In genomic region chr3:183586477-183586876, GRCh38 we compare ENCODE assay signal across 21 cellular contexts.
A peak's percentile ranks its signal among the peaks of the same experiment; 100 is the strongest.
DNase-seq lines count a peak whose midpoint lies in the region; ATAC-seq lines count a peak whose summit lies in the region.
"Had no signal": no experiment of that assay in that cellular context is flagged by ENCODE, and none has a peak within 500 bp of the region (broad histone marks: within the 10 kb centered on the region; RNA-seq: fewer than 3 reads in every experiment).

No MANE protein-coding gene starts in this region.

- H3K9me3 ChIP-seq in BLaER1, result peaks cover 26% of the 10 kb centered on the region
- H3K9me3 ChIP-seq: upper lobe of right lung had no signal

- DNase-seq in activated CD4-positive, alpha-beta T cell treated with anti-CD3 and anti-CD28 coated beads for 4 hours, result peak; percentile 10 to 14
- no peak for DNase-seq in activated CD4-positive, alpha-beta T cell treated with anti-CD3 and anti-CD28 coated beads, Interleukin-2, amount 50 U/mL, for 48 hours
- DNase-seq in T-helper 9 cell (peak; percentile 4), AML-193 (lab: John Stamatoyannopoulos, UW) (no peak), NCI-H345 (lab: John Stamatoyannopoulos, UW) (no peak)
- peak; percentile 9 for DNase-seq in central memory CD4-positive, alpha-beta T cell
- DNase-seq: activated CD8-positive, alpha-beta memory T cell treated with anti-CD3 and anti-CD28 coated beads, Interleukin-2, amount 50 U/mL, for 4 hours; anterior cingulate cortex; cerebellar nuclear complex; DMS153; effector CD8-positive, alpha-beta T cell; GF-D8; kidney glomerular epithelial cell; NCI-H1105; NCI-H524; Right ventricle myocardium superior; stimulated activated CD4-positive, alpha-beta T cell treated with anti-CD3 and anti-CD28 coated beads, Interleukin-2, amount 100 ng/mL, for 48 hours; SW 1271; upper lobe of right lung had no signal

- no peak for ATAC-seq in HG03460 (IDR thresholded peaks at IDR 0.05; ENCODE audit: unreplicated experiment)
- ATAC-seq: upper lobe of right lung had no signal

- peak overlapping the region; percentile 71 for H3K4me2 ChIP-seq in BLaER1

- peaks cover 64% of the 10 kb centered on the region for H3K4me1 ChIP-seq in BLaER1

- H3K4me3 ChIP-seq in BLaER1, result no peak overlapping the region
- H3K4me3 ChIP-seq: upper lobe of right lung had no signal

- H3K9ac ChIP-seq in BLaER1, result no peak overlapping the region

- H4K20me1 ChIP-seq in BLaER1, result no peaks in the 10 kb centered on the region

- H3K36me3 ChIP-seq in BLaER1, result peaks cover 6% of the 10 kb centered on the region; the same call in 1 of the 2 replicates
- H3K36me3 ChIP-seq: upper lobe of right lung had no signal

- peak overlapping the region; percentile 85 for H3K27ac ChIP-seq in BLaER1
- H3K27ac ChIP-seq: upper lobe of right lung had no signal

- H3K27me3 ChIP-seq in BLaER1, result no peaks in the 10 kb centered on the region
- H3K27me3 ChIP-seq: upper lobe of right lung had no signal

Comparison
In these comparisons a context has a peak if more than half of its experiments do, and no peak if none do; other contexts are left out.
1. DNase-seq: peak in activated CD4-positive, alpha-beta T cell treated with anti-CD3 and anti-CD28 coated beads for 4 hours (2 of 2), T-helper 9 cell (single experiment) and central memory CD4-positive, alpha-beta T cell (single experiment); none in activated CD4-positive, alpha-beta T cell treated with anti-CD3 and anti-CD28 coated beads, Interleukin-2, amount 50 U/mL, for 48 hours (0 of 2), AML-193 (0 of 2) and NCI-H345 (single experiment).